ENCODE assay signal across 22 cellular contexts in genomic region chr1:78292361-78292760, GRCh38.
A peak's percentile ranks its signal among the peaks of the same experiment; 100 is the strongest.
DNase-seq lines count a peak whose midpoint lies in the region; TF ChIP-seq lines count a peak whose summit lies in the region.
"Had no signal": no experiment of that assay in that cellular context is flagged by ENCODE, and none has a peak within 500 bp of the region (broad histone marks: within the 10 kb centered on the region; RNA-seq: fewer than 3 reads in every experiment).

No MANE protein-coding gene starts in this region.

- H3K36me3 ChIP-seq in BJ (ENCODE audit: control insufficient read depth, insufficient read depth, low read length), result no peaks in the 10 kb centered on the region
- H3K36me3 ChIP-seq: esophagus squamous epithelium, prostate gland, spleen had no signal

- CTCF ChIA-PET in BJ (lab: Yijun Ruan, JAX), result interaction anchor here (1.0 to 1.4 kb wide), 4 partner anchors 13 to 315 kb away, joined by 4 to 5 read pairs (median 5); no protein-coding TSS in a partner anchor

- POLR2A ChIA-PET in BJ (lab: Charles Lee), result interaction anchor here (0.8 kb wide), 1 partner anchor 17 kb away, joined by 3 read pairs; no protein-coding TSS in a partner anchor

- peaks cover 6% of the 10 kb centered on the region for H3K4me1 Mint-ChIP-seq in progenitor cell of endocrine pancreas (ENCODE audit: low read depth)

- H3K27me3 Mint-ChIP-seq in progenitor cell of endocrine pancreas, result no peaks in the 10 kb centered on the region

- TF ChIP-seq CTCF in BJ (IDR thresholded peaks at IDR 0.05; ENCODE audit: insufficient read depth, low read depth, low read length), result no peak
- TF ChIP-seq CTCF in progenitor cell of endocrine pancreas (IDR thresholded peaks at IDR 0.05; ENCODE audit: unreplicated experiment), result no peak

- H3K27ac Mint-ChIP-seq in progenitor cell of endocrine pancreas, result peak overlapping the region; percentile 31
- H3K27ac Mint-ChIP-seq: T-helper 1 cell treated with Interleukin-12 subunit alpha and Interleukin-12 subunit beta and Interleukin-4 antibody, amounts not matched to agents 30 μg/mL and 1 μg/mL, for 36 hours had no signal

- peak; percentile 92 for DNase-seq in BJ (ENCODE audit: low read depth)
- DNase-seq in HS-5 (ENCODE audit: low read depth), result peak; percentile 76
- peak; percentile 99 for DNase-seq in fibroblast of gingiva (ENCODE audit: low read depth)
- no peak for DNase-seq in progenitor cell of endocrine pancreas (ENCODE audit: low spot score, unreplicated experiment)
- no peak for DNase-seq in midbrain (lab: John Stamatoyannopoulos, UW)
- DNase-seq in NCI-H146 treated with DMSO at 0.1 percent for 48 hours (lab: John Stamatoyannopoulos, UW; ENCODE audit: unreplicated experiment), result no peak
- DNase-seq in AG08396 (ENCODE audit: low spot score), result no peak
- no peak for DNase-seq in ureter (ENCODE audit: low spot score)
- DNase-seq: activated naive CD4-positive, alpha-beta T cell; activated T-cell treated with anti-CD3 and anti-CD28 coated beads for 4 hours; AML-193; amygdala; caudate nucleus; COR-L47; esophagus squamous epithelium; hippocampal formation; kidney; NCI-H1417; NCI-H69; spleen had no signal

- no peak overlapping the region for H3K4me3 Mint-ChIP-seq in progenitor cell of endocrine pancreas (ENCODE audit: low read depth)
- H3K4me3 Mint-ChIP-seq: T-helper 1 cell treated with Interleukin-12 subunit alpha and Interleukin-12 subunit beta and Interleukin-4 antibody, amounts not matched to agents 30 μg/mL and 1 μg/mL, for 36 hours had no signal

- no peaks in the 10 kb centered on the region for H3K27me3 ChIP-seq in BJ (ENCODE audit: control insufficient read depth, insufficient read depth, low read length)
- H3K27me3 ChIP-seq: esophagus squamous epithelium, spleen had no signal

- no peaks in the 10 kb centered on the region for H3K36me3 Mint-ChIP-seq in progenitor cell of endocrine pancreas (ENCODE audit: insufficient read depth)

- no peaks in the 10 kb centered on the region for H3K9me3 Mint-ChIP-seq in progenitor cell of endocrine pancreas (ENCODE audit: low read depth)
- H3K9me3 Mint-ChIP-seq: T-helper 1 cell treated with Interleukin-12 subunit alpha and Interleukin-12 subunit beta and Interleukin-4 antibody, amounts not matched to agents 30 μg/mL and 1 μg/mL, for 36 hours had no signal

- H3K4me3 ChIP-seq in BJ (ENCODE audit: low read depth, low read length), result no peak overlapping the region
- H3K4me3 ChIP-seq: esophagus squamous epithelium, prostate gland, spleen had no signal

Comparison
In these comparisons a context has a peak if more than half of its experiments do, and no peak if none do; other contexts are left out.
1. DNase-seq: peak in BJ (single experiment), HS-5 (single experiment) and fibroblast of gingiva (single experiment); none in progenitor cell of endocrine pancreas (single experiment), midbrain (single experiment), NCI-H146 treated with DMSO at 0.1 percent for 48 hours (single experiment), AG08396 (single experiment) and ureter (single experiment).